In genomic region chr15:63456253-63456652, GRCh38 we compare ENCODE assay signal across 23 cellular contexts. TPM values are rescaled to one million over a fixed set of nuclear protein-coding genes. Genes with fewer than 3 reads are reported as not detected.
A peak's percentile ranks its signal among the peaks of the same experiment; 100 is the strongest.
DNase-seq lines count a peak whose midpoint lies in the region; ATAC-seq, FAIRE-seq and TF ChIP-seq lines count a peak whose summit lies in the region.
"Had no signal": no experiment of that assay in that cellular context is flagged by ENCODE, and none has a peak within 500 bp of the region (broad histone marks: within the 10 kb centered on the region; RNA-seq: fewer than 3 reads in every experiment).

No MANE protein-coding gene starts in this region.

- H3K79me2 ChIP-seq in HepG2 (ENCODE audit: insufficient read depth, low read length): no peaks in the 10 kb centered on the region

- TF ChIP-seq POLR2A in right lobe of liver (IDR thresholded peaks at IDR 0.05) (no peak), HepG2 (IDR thresholded peaks at IDR 0.05; ENCODE audit: insufficient read depth in 1 of 2, low read depth in 2 of 2, low read length in 2 of 2) (no peak), sigmoid colon (IDR thresholded peaks at IDR 0.05) (no peak)

- H3K36me3 ChIP-seq in right lobe of liver (no peaks in the 10 kb centered on the region), HepG2 (replicated peaks in 1 of 2; ENCODE audit: control insufficient read depth in 1 of 2, insufficient read depth in 2 of 2, low read length in 2 of 2) (no peaks in the 10 kb centered on the region), lower lobe of right lung (no peaks in the 10 kb centered on the region), sigmoid colon (no peaks in the 10 kb centered on the region)
- H3K36me3 ChIP-seq: BE2C, neural progenitor cell had no signal

- ATAC-seq in right lobe of liver (peak; percentile 56 to 77 (median 64)), HepG2 (no peak), lower lobe of right lung (peak; percentile 60 to 75)

- H3K4me2 ChIP-seq in HepG2 (ENCODE audit: low read depth, low read length): no peak overlapping the region
- H3K4me2 ChIP-seq: neural progenitor cell had no signal

- DNase-seq in right lobe of liver (no peak), HepG2 (ENCODE audit: low spot score) (no peak), OCI-M1 (lab: John Stamatoyannopoulos, UW) (peak; percentile 12), lower lobe of right lung (no peak), medulla oblongata (ENCODE audit: extremely low spot score) (no peak), sigmoid colon (no peak), putamen (ENCODE audit: low spot score) (no peak), NCI-H187 treated with DMSO at 0.1 percent for 48 hours (lab: John Stamatoyannopoulos, UW) (no peak)
- DNase-seq: activated CD4-positive, alpha-beta T cell treated with anti-CD3 and anti-CD28 coated beads, Interleukin-2, amount 50 U/mL, for 48 hours; activated CD8-positive, alpha-beta memory T cell treated with anti-CD3 and anti-CD28 coated beads, Interleukin-2, amount 50 U/mL, for 4 hours; activated naive CD4-positive, alpha-beta T cell treated with anti-CD3 and anti-CD28 coated beads, Interleukin-2, amount 50 U/mL, for 16 hours; amygdala; BE2C; DMS153; NCI-H1417; NCI-H2081 treated with DMSO at 0.1 percent for 48 hours; NCI-H226; stimulated activated naive CD4-positive, alpha-beta T cell; T1000; testis had no signal

- no peak for TF ChIP-seq RAD21 in HepG2 (CRISPR knock-in tag; IDR thresholded peaks at IDR 0.05)

- H2AFZ ChIP-seq in HepG2 (ENCODE audit: low read length): no peak overlapping the region
- H2AFZ ChIP-seq: neural progenitor cell had no signal

- no peak for TF ChIP-seq EP300 in HepG2 (IDR thresholded peaks at IDR 0.05; ENCODE audit: low read depth in 2 of 2, low read length in 2 of 2)
- TF ChIP-seq EP300 in HepG2 (CRISPR knock-in tag; IDR thresholded peaks at IDR 0.05; ENCODE audit: borderline replicate concordance): no peak
- no peak for TF ChIP-seq EP300 in sigmoid colon (IDR thresholded peaks at IDR 0.05)

- in situ Hi-C loops in HepG2 (cut with HindIII; ENCODE audit: extremely low pct_ligation_motif_present, low pct_unique_long_range_greater_than_20kb): no loop called here

- FAIRE-seq in HepG2 (lab: Jason Lieb, UNC): no peak
- FAIRE-seq: H1, islet of Langerhans had no signal

- H4K20me1 ChIP-seq in HepG2 (ENCODE audit: insufficient read depth, low read length): no peaks in the 10 kb centered on the region

- 50% methylated on average over 1 of the region's 1 CpG for WGBS in right lobe of liver (ENCODE audit: insufficient coverage, low coverage, low lambda C conversion rate, missing lambda C conversion rate)
- WGBS in HepG2 (ENCODE audit: low lambda C conversion rate): 33% methylated on average over 1 of the region's 1 CpG
- WGBS in sigmoid colon, 2 donors: 85 to 92% methylated on average over 1 of the region's 1 CpG

- no peaks in the 10 kb centered on the region for H3K9me3 ChIP-seq in right lobe of liver
- no peaks in the 10 kb centered on the region for H3K9me3 ChIP-seq in HepG2 (ENCODE audit: low read length)
- H3K9me3 ChIP-seq in lower lobe of right lung: no peaks in the 10 kb centered on the region
- no peaks in the 10 kb centered on the region for H3K9me3 ChIP-seq in sigmoid colon
- H3K9me3 ChIP-seq: testis had no signal

- H3K4me3 ChIP-seq in right lobe of liver: no peak overlapping the region
- no peak overlapping the region for H3K4me3 ChIP-seq in HepG2 (replicated peaks in 1 of 3; ENCODE audit: insufficient read depth in 1 of 3, low read depth in 2 of 3, low read length in 3 of 3)
- no peak overlapping the region for H3K4me3 ChIP-seq in lower lobe of right lung
- no peak overlapping the region for H3K4me3 ChIP-seq in sigmoid colon
- H3K4me3 ChIP-seq: neural progenitor cell, testis had no signal

- POLR2A ChIA-PET in HepG2 (lab: Yijun Ruan, JAX): no interaction called here

- H3K4me1 ChIP-seq in right lobe of liver: no peaks in the 10 kb centered on the region
- H3K4me1 ChIP-seq in HepG2 (ENCODE audit: insufficient read depth, low read length): peaks cover 15% of the 10 kb centered on the region
- H3K4me1 ChIP-seq in lower lobe of right lung: peaks cover under 1% of the 10 kb centered on the region
- H3K4me1 ChIP-seq in sigmoid colon: peaks cover 0 to 3% (median 1%) of the 10 kb centered on the region in 4 donors
- H3K4me1 ChIP-seq: BE2C, testis had no signal

- intact Hi-C loops in right lobe of liver (cut with DNase I): no loop called here
- intact Hi-C loops in HepG2 (cut with micrococcal nuclease; ENCODE audit: unreplicated experiment): no loop called here
- intact Hi-C loops in lower lobe of right lung (cut with DNase I): no loop called here
- intact Hi-C loops in sigmoid colon (cut with DNase I): no loop called here

- CTCF ChIA-PET in HepG2 (lab: Yijun Ruan, JAX; ENCODE audit: low intra/inter-chr PET ratio, low total read pairs): no interaction called here

- H3K9ac ChIP-seq in HepG2 (ENCODE audit: insufficient read depth, low read depth, low read length): no peak overlapping the region
- H3K9ac ChIP-seq: neural progenitor cell had no signal

- TF ChIP-seq CTCF in right lobe of liver (IDR thresholded peaks at IDR 0.05) (no peak), HepG2 (CRISPR knock-in tag; IDR thresholded peaks at IDR 0.05) (no peak), lower lobe of right lung (IDR thresholded peaks at IDR 0.05) (no peak), sigmoid colon (IDR thresholded peaks at IDR 0.05) (no peak)

- no TSS peak for BruUV-seq in HepG2 (replicated peaks; lab: Mats Ljungman, UMichigan)

- no peak overlapping the region for H3K27ac ChIP-seq in right lobe of liver
- H3K27ac ChIP-seq in HepG2 (ENCODE audit: extremely low read length, insufficient read depth, low read length): no peak overlapping the region
- H3K27ac ChIP-seq in lower lobe of right lung: no peak overlapping the region
- H3K27ac ChIP-seq in sigmoid colon: no peak overlapping the region
- H3K27ac ChIP-seq: neural progenitor cell, testis had no signal

- H3K27me3 ChIP-seq in right lobe of liver (no peaks in the 10 kb centered on the region), HepG2 (ENCODE audit: control insufficient read depth in 1 of 2, insufficient read depth in 2 of 2, low read length in 2 of 2) (no peaks in the 10 kb centered on the region; a peak in 3 of 5 replicates), lower lobe of right lung (ENCODE audit: low read depth) (no peaks in the 10 kb centered on the region), sigmoid colon (no peaks in the 10 kb centered on the region)
- H3K27me3 ChIP-seq: BE2C, neural progenitor cell, testis had no signal

TF ChIP-seq in HepG2, 621 proteins besides CTCF, POLR2A, EP300 and RAD21 (continues in another document):
- TF ChIP-seq CREB1 (IDR thresholded peaks at IDR 0.05): no peak
- no peak for TF ChIP-seq CREB1 (CRISPR knock-in tag; IDR thresholded peaks at IDR 0.05)
- TF ChIP-seq EHMT2 (IDR thresholded peaks at IDR 0.05; ENCODE audit: borderline replicate concordance, low read depth, low read length): no peak
- TF ChIP-seq RORA (CRISPR knock-in tag; IDR thresholded peaks at IDR 0.05): no peak
- TF ChIP-seq NCOA2 (CRISPR knock-in tag; IDR thresholded peaks at IDR 0.05): no peak
- TF ChIP-seq LRRFIP1 (CRISPR knock-in tag; conservative IDR thresholded peaks at IDR 0.05): no peak
- TF ChIP-seq ZBTB20 (CRISPR knock-in tag; IDR thresholded peaks at IDR 0.05; ENCODE audit: borderline replicate concordance, low read depth): no peak

RNA-seq across cellular contexts. Expression of gene USP3, which starts 48.1 kb away (rescaled TPM):
- 10 to 100 TPM; 21.9 to 33.8 (median 24.8) TPM for total RNA-seq in right lobe of liver
- 55.9 and 61.2 TPM in 2 replicates for total RNA-seq in HepG2 (2016; rRNA removed; fragmentation: Illumina TruSeq; extraction: Trizol)
- 201 and 217 TPM in 2 replicates for total RNA-seq in HepG2 (2016; cell fraction: cytosol; rRNA removed; fragmentation: Illumina TruSeq; extraction: Trizol; ENCODE audit: low read depth)
- total RNA-seq in HepG2 (2016; cell fraction: insoluble cytoplasmic fraction; rRNA removed; fragmentation: Illumina TruSeq; extraction: Trizol): 52.9 and 64.6 TPM in 2 replicates
- 111 and 117 TPM in 2 replicates for total RNA-seq in HepG2 (2016; cell fraction: membrane; rRNA removed; fragmentation: Illumina TruSeq; extraction: Trizol)
- total RNA-seq in HepG2 (2016; cell fraction: nucleus; rRNA removed; fragmentation: Illumina TruSeq; extraction: Trizol): 87.7 and 94.7 TPM in 2 replicates
- 14.3 and 16.0 TPM in 2 replicates for polyA plus RNA-seq in HepG2 (2011; rRNA removed)
- 10.3 and 13.3 TPM in 2 replicates for polyA plus RNA-seq in HepG2 (2011; cell fraction: cytosol; rRNA removed)
- polyA plus RNA-seq in HepG2 (2011; cell fraction: nucleus; rRNA removed): 39.8 and 44.5 TPM in 2 replicates
- 36.2 and 40.8 TPM in 2 replicates for polyA plus RNA-seq in HepG2 (2012)
- 10.3 and 13.7 TPM in 2 replicates for polyA plus RNA-seq in HepG2 (2016; cell fraction: cytosol; fragmentation: Illumina TruSeq; extraction: Trizol; ENCODE audit: low read depth)
- polyA plus RNA-seq in HepG2 (2016; cell fraction: insoluble cytoplasmic fraction; fragmentation: Illumina TruSeq; extraction: Trizol; ENCODE audit: low read depth): 42.1 and 42.7 TPM in 2 replicates
- polyA plus RNA-seq in HepG2 (2016; cell fraction: membrane; fragmentation: Illumina TruSeq; extraction: Trizol; ENCODE audit: low read depth): 25.5 and 25.9 TPM in 2 replicates
- 86.8 and 90.5 TPM in 2 replicates for polyA plus RNA-seq in HepG2 (2016; cell fraction: nucleus; fragmentation: Illumina TruSeq; extraction: Trizol; ENCODE audit: insufficient read depth, low read depth)
- polyA minus RNA-seq in HepG2 (2011; rRNA and poly(A)+ RNA removed; ENCODE audit: low replicate concordance): 30.9 and 34.8 TPM in 2 replicates
- 30.4 and 30.9 TPM in 2 replicates for polyA minus RNA-seq in HepG2 (2011; cell fraction: cytosol; rRNA and poly(A)+ RNA removed)
- 88.7 and 110 TPM in 2 replicates for polyA minus RNA-seq in HepG2 (2011; cell fraction: nucleus; rRNA and poly(A)+ RNA removed)
- total RNA-seq in lower lobe of right lung: 74.5 TPM
- total RNA-seq in sigmoid colon: 10 to 100 TPM; 46.4 to 66.5 (median 64.8) TPM
- 10 to 100 TPM; 20.4 to 31.4 (median 26.4) TPM for polyA plus RNA-seq in sigmoid colon
